In the genomic region with DNA sequence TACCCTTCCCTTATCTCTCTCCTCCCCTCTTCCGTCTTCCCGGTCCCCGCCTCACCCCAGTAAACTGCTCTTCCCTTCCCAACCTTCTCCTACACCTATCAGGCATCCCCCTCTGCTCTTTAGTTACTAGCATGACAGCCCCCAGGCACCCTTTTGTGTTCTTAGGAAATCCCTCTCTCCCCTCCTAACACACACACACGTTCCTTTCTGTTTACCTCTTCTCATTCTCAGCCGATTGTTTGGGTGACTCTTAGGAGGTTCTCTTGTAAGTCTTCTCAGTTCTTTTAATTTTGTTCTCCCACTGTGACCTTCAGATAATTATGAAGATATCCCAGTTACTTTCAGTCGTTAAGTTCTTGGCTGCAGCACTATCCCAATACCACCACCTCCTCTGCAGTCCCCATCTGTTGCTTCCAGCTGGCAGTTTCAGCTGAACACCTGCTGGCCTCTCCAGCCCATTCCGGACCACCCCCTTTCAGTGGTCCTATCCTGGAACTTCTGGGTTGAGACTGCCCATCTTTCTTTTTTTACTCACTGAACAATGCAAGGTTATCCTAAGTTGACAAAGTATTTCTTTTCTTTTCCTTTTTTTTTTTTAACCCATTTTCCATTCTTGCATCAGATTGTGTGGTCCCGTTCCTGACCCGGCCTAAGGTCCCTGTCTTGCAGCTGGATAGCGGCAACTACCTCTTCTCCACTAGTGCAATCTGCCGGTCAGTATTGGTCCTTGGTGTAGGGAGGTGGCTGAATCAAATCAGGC, we compare ENCODE assay signal across 8 cellular contexts. TPM values are rescaled to one million over a fixed set of nuclear protein-coding genes. Genes with fewer than 3 reads are reported as not detected.
DNase-seq lines count a peak whose midpoint lies in the region; ATAC-seq and TF ChIP-seq lines count a peak whose summit lies in the region.

No MANE protein-coding gene starts in this region.

- H3K27me3 ChIP-seq in BLaER1 (no peaks in the 10 kb centered on the region), HUES64 (ENCODE audit: insufficient read depth, low read length) (no peaks in the 10 kb centered on the region), brain microvascular endothelial cell (replicated peaks) (no peaks in the 10 kb centered on the region)

- H3K9me3 ChIP-seq in BLaER1 (peaks cover 5% of the 10 kb centered on the region; the same call in 1 of the 2 replicates), HUES64 (ENCODE audit: insufficient read depth, low read depth, low read length) (peaks cover 5% of the 10 kb centered on the region; the same call in 1 of the 2 replicates), mesodermal cell (ENCODE audit: control insufficient read depth, low read length) (no peaks in the 10 kb centered on the region)

- TF ChIP-seq CTCF in brain microvascular endothelial cell (IDR thresholded peaks at IDR 0.05; ENCODE audit: low read depth, low read length, missing control alignments): no peak

- peaks cover 20% of the 10 kb centered on the region for H3K4me1 ChIP-seq in BLaER1
- H3K4me1 ChIP-seq in HUES64 (ENCODE audit: insufficient read depth, low read length): peaks cover 6% of the 10 kb centered on the region; the same call in 1 of the 2 replicates
- peaks cover 5% of the 10 kb centered on the region for H3K4me1 ChIP-seq in mesodermal cell (ENCODE audit: control insufficient read depth, insufficient read depth, low read length, poor library complexity, severe bottlenecking)

- H3K36me3 ChIP-seq in BLaER1 (peaks cover 43% of the 10 kb centered on the region), HUES64 (ENCODE audit: insufficient read depth, low read length) (peaks cover 42% of the 10 kb centered on the region), brain microvascular endothelial cell (replicated peaks) (peaks cover 29% of the 10 kb centered on the region), mesodermal cell (ENCODE audit: control insufficient read depth, insufficient read depth, low read length) (peaks cover 41% of the 10 kb centered on the region)

- DNase-seq in brain microvascular endothelial cell (no peak), NCI-H2196 treated with DMSO at 0.1 percent for 48 hours (lab: John Stamatoyannopoulos, UW; ENCODE audit: unreplicated experiment) (no peak), Kasumi-1 (lab: John Stamatoyannopoulos, UW) (no peak), NCI-H748 treated with DMSO at 0.1 percent for 48 hours (lab: John Stamatoyannopoulos, UW) (no peak)

- peak overlapping the region; percentile 99 for H3K4me3 ChIP-seq in BLaER1
- peak overlapping the region; percentile 95 for H3K4me3 ChIP-seq in HUES64 (ENCODE audit: low read length)
- peak overlapping the region; percentile 100 for H3K4me3 ChIP-seq in brain microvascular endothelial cell (ENCODE audit: low read depth, low read length)
- H3K4me3 ChIP-seq in mesodermal cell (ENCODE audit: extremely low read depth, insufficient read depth, low read length, poor library complexity, severe bottlenecking): peak overlapping the region; percentile 96

- in situ Hi-C loops in brain microvascular endothelial cell (cut with HindIII; ENCODE audit: low pct_ligation_motif_present, low sequenced_read_pairs): no loop called here

- peak overlapping the region; percentile 99 for H3K9ac ChIP-seq in BLaER1
- peak overlapping the region; percentile 98 for H3K9ac ChIP-seq in HUES64 (ENCODE audit: low read depth, low read length)

- peak overlapping the region; percentile 93 for H3K4me2 ChIP-seq in BLaER1

- no peak for ATAC-seq in GM21381 (IDR thresholded peaks at IDR 0.05; ENCODE audit: unreplicated experiment)

- H3K27ac ChIP-seq in BLaER1 (peak overlapping the region; percentile 97), HUES64 (ENCODE audit: low read depth, low read length) (peak overlapping the region; percentile 91), brain microvascular endothelial cell (peak overlapping the region; percentile 85), mesodermal cell (ENCODE audit: low read depth, low read length, severe bottlenecking) (peak overlapping the region; percentile 92)

- peaks cover 24% of the 10 kb centered on the region; the same call in 1 of the 2 replicates for H4K20me1 ChIP-seq in BLaER1

- 30% methylated on average over 11 of the region's 11 CpGs for WGBS in HUES64
- WGBS in mesodermal cell (ENCODE audit: insufficient coverage in 2 of 2), 2 experiments: 4 to 24% methylated on average over 5 to 7 of the region's 11 CpGs

RNA-seq across cellular contexts. Expression of a gene that starts 0.7 kb away (rescaled TPM):
- 167 TPM for polyA plus RNA-seq in HUES64 (2013, experiment 1 of 2)
- 186 TPM for polyA plus RNA-seq in HUES64 (2013, experiment 2 of 2)
- 210 TPM for polyA plus RNA-seq in mesodermal cell (2013, experiment 1 of 2)
- polyA plus RNA-seq in mesodermal cell (2013, experiment 2 of 2): 213 TPM

RNA-seq across cellular contexts. Expression of a gene that starts 8.9 kb away (rescaled TPM):
- 1.2 TPM for polyA plus RNA-seq in HUES64 (2013, experiment 1 of 2)
- 2.7 TPM for polyA plus RNA-seq in HUES64 (2013, experiment 2 of 2)
- 4.9 TPM for polyA plus RNA-seq in mesodermal cell (2013, experiment 1 of 2)
- 2.1 TPM for polyA plus RNA-seq in mesodermal cell (2013, experiment 2 of 2)

RNA-seq across cellular contexts. Expression of a gene that starts 29.0 kb away (rescaled TPM):
- polyA plus RNA-seq in HUES64 (2013, experiment 1 of 2): 10.6 TPM
- polyA plus RNA-seq in HUES64 (2013, experiment 2 of 2): 7.5 TPM
- 3.3 TPM for polyA plus RNA-seq in mesodermal cell (2013, experiment 1 of 2)
- polyA plus RNA-seq in mesodermal cell (2013, experiment 2 of 2): 3.3 TPM

RNA-seq across cellular contexts. Expression of a gene that starts 31.7 kb away (rescaled TPM):
- polyA plus RNA-seq in HUES64 (2013, experiment 1 of 2): 4.8 TPM
- polyA plus RNA-seq in HUES64 (2013, experiment 2 of 2): 4.8 TPM
- 18.5 TPM for polyA plus RNA-seq in mesodermal cell (2013, experiment 1 of 2)
- 16.4 TPM for polyA plus RNA-seq in mesodermal cell (2013, experiment 2 of 2)

RNA-seq across cellular contexts. Expression of a gene that starts 33.5 kb away (rescaled TPM):
- polyA plus RNA-seq in HUES64 (2013, experiment 1 of 2): 4.0 TPM
- polyA plus RNA-seq in HUES64 (2013, experiment 2 of 2): 3.9 TPM
- 2.9 TPM for polyA plus RNA-seq in mesodermal cell (2013, experiment 1 of 2)
- polyA plus RNA-seq in mesodermal cell (2013, experiment 2 of 2): 3.5 TPM
